Comparison of ENCODE assay signal across 11 cellular contexts in the genomic region with DNA sequence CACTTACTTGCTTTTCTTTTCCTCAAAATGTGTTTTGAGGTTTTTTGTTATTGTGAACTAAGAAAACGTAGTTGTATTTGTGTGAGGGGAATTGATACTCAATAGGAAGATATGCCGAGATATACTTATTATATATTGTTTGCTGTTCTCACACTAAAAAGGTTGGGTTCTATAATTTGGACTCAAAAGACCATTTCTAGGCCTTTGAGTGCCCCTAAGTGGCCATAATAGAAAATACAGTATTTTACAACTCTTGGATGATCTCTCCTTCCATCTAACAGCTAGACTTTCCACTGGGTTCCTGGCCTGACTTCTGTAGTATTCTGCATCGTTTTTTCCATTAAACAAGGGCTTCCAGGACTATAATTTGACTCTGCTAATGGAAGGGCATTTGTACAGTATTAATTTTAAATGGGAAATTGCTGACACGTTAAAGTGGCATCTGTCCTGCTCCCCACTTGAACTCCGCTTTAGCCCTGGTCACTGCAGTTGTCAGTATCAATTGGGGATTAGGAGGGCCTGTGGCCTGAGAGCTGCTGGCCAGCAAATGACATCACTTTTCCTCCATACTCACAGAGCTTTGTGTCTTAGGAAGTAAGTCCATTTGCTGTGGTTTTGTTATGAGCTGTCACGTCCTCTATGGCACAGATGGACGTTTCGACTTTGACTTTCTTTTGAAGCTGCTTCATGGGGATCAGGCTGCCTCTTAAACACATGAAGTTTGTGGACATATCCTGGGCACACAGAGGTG.
A peak's percentile ranks its signal among the peaks of the same experiment; 100 is the strongest.
DNase-seq lines count a peak whose midpoint lies in the region; ATAC-seq and TF ChIP-seq lines count a peak whose summit lies in the region.
"Had no signal": no experiment of that assay in that cellular context is flagged by ENCODE, and none has a peak within 500 bp of the region (broad histone marks: within the 10 kb centered on the region; RNA-seq: fewer than 3 reads in every experiment).

No MANE protein-coding gene starts in this region.

- DNase-seq in AG08395 (ENCODE audit: low spot score), result peak; percentile 20
- DNase-seq in NCI-H69 (lab: John Stamatoyannopoulos, UW), result peak; percentile 27
- peak; percentile 69 for DNase-seq in fibroblast of the aortic adventitia (ENCODE audit: low read depth)
- DNase-seq in HuH-7 (ENCODE audit: low spot score), result no peak
- DNase-seq: central memory CD4-positive, alpha-beta T cell; kidney glomerular epithelial cell; NCI-H226 had no signal

- H3K4me3 ChIP-seq in fibroblast of the aortic adventitia (ENCODE audit: low read depth, low read length), result no peak overlapping the region

- TF ChIP-seq CTCF in fibroblast of the aortic adventitia (IDR thresholded peaks at IDR 0.05; ENCODE audit: insufficient read depth, low read length), result peak; percentile 41

- ATAC-seq in GM18519 (IDR thresholded peaks at IDR 0.05; ENCODE audit: low FRiP score, unreplicated experiment), result peak; percentile 69
- no peak for ATAC-seq in GM21528 (IDR thresholded peaks at IDR 0.05; ENCODE audit: low FRiP score, unreplicated experiment)
- no peak for ATAC-seq in GM21526 (IDR thresholded peaks at IDR 0.05; ENCODE audit: low FRiP score, unreplicated experiment)
- no peak for ATAC-seq in esophagus mucosa
